ENCODE assay signal across 10 cellular contexts in genomic region chr1:12406218-12407021, GRCh38.
DNase-seq lines count a peak whose midpoint lies in the region; ATAC-seq and TF ChIP-seq lines count a peak whose summit lies in the region.
"Had no signal": no experiment of that assay in that cellular context is flagged by ENCODE, and none has a peak within 500 bp of the region (broad histone marks: within the 10 kb centered on the region; RNA-seq: fewer than 3 reads in every experiment).

No MANE protein-coding gene starts in this region.

- in situ Hi-C loops in ACHN (cut with HindIII; ENCODE audit: low pct_ligation_motif_present, low pct_unique_long_range_greater_than_20kb, low sequenced_read_pairs), result no loop called here

- peaks cover 49% of the 10 kb centered on the region for H3K36me3 Mint-ChIP-seq in nephron (ENCODE audit: low read depth)

- peaks cover 71% of the 10 kb centered on the region for H3K4me1 Mint-ChIP-seq in nephron

- peaks cover 28% of the 10 kb centered on the region; the same call in 1 of the 2 replicates for H3K36me3 ChIP-seq in SK-N-MC (ENCODE audit: insufficient read depth, low read length)

- peak overlapping the region; percentile 50 for H3K27ac ChIP-seq in AG04450 (ENCODE audit: low read depth, low read length)
- no peak overlapping the region for H3K27ac ChIP-seq in SK-N-MC
- H3K27ac ChIP-seq: C4-2B had no signal

- H3K9me3 Mint-ChIP-seq in nephron, result peaks cover 11% of the 10 kb centered on the region

- H3K4me3 ChIP-seq in AG04450 (ENCODE audit: low read depth, low read length) (no peak overlapping the region), SK-N-MC (0 out of 2 replicates have a peak overlapping the region, but pooled peaks have one; percentile 19)

- POLR2A ChIA-PET in AG04450 (lab: Yijun Ruan, JAX), result interaction anchor here (0.7 to 1.0 kb wide), 3 partner anchors 50 to 190 kb away, joined by 3 to 4 read pairs (median 3); no protein-coding TSS in a partner anchor

- H3K27me3 ChIP-seq in AG04450 (ENCODE audit: control insufficient read depth, insufficient read depth, low read length), result no peaks in the 10 kb centered on the region

- H3K9me3 ChIP-seq in AG04450 (ENCODE audit: control insufficient read depth, insufficient read depth, low read length), result no peaks in the 10 kb centered on the region; the same call in 1 of the 2 replicates
- H3K9me3 ChIP-seq in SK-N-MC (ENCODE audit: low read depth, low read length), result no peaks in the 10 kb centered on the region

- TF ChIP-seq CTCF in AG04450 (IDR thresholded peaks at IDR 0.05; ENCODE audit: low read depth, low read length) (no peak), nephron (IDR thresholded peaks at IDR 0.05; ENCODE audit: unreplicated experiment in 3 of 3) (peak in 1 of 3 experiments; percentile 3)

- H3K9ac ChIP-seq in SK-N-MC (ENCODE audit: insufficient read length), result peak overlapping the region; percentile 40

- peak overlapping the region; percentile 91 to 93 (median 91) for H3K27ac Mint-ChIP-seq in nephron

- DNase-seq in AG04450 (ENCODE audit: low read depth, low spot score) (no peak), SK-N-MC (ENCODE audit: low read depth, low spot score) (no peak), fibroblast of peridontal ligament (ENCODE audit: extremely low read depth) (peak; percentile 89), DMS 273 (lab: John Stamatoyannopoulos, UW; ENCODE audit: unreplicated experiment) (no peak), middle frontal gyrus (ENCODE audit: extremely low spot score, low spot score) (no peak), ACHN (no peak)
- DNase-seq: NCI-H2029 treated with DMSO at 0.1 percent for 48 hours had no signal

- no peak for ATAC-seq in GM18505 (IDR thresholded peaks at IDR 0.05; ENCODE audit: unreplicated experiment)

- TF ChIP-seq POLR2A in GM18505 (IDR thresholded peaks at IDR 0.05; ENCODE audit: borderline replicate concordance, extremely low read depth, insufficient read depth, insufficient read length), result no peak

- CTCF ChIA-PET in AG04450 (lab: Charles Lee), result interaction anchor here (0.7 to 2.6 kb wide), 13 partner anchors 10 to 252 kb away, joined by 3 to 27 read pairs (median 3); partner anchors contain the start of gene DHRS3

- no peak overlapping the region for H3K4me3 Mint-ChIP-seq in nephron

- no peaks in the 10 kb centered on the region for H3K27me3 Mint-ChIP-seq in nephron (ENCODE audit: low read depth)
